ENCODE assay signal across 1 cellular context in the genomic region with DNA sequence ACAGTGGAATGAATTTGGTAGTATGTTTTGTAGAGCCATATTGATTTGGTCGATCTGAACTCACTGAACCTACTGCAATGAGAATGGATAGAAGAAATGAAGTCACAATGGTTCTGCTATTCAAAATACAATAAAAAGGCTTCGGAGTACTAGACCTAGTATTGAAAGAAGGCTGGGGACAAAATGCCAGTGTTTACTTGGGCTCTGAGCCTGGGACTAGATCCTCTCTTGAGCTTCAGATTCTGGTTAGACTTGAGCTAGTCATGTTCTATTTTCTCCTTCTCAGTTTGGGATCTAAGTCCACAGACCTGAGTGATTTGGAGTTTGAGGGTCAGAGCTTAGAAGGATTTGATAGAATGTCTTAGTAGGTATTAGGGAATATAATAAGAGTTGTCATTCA.
TF ChIP-seq lines count a peak whose summit lies in the region.

No MANE protein-coding gene starts in this region.

TF ChIP-seq in GM12878, 131 proteins besides CTCF, POLR2A, EP300 and RAD21:
- TF ChIP-seq, protein P1, sequence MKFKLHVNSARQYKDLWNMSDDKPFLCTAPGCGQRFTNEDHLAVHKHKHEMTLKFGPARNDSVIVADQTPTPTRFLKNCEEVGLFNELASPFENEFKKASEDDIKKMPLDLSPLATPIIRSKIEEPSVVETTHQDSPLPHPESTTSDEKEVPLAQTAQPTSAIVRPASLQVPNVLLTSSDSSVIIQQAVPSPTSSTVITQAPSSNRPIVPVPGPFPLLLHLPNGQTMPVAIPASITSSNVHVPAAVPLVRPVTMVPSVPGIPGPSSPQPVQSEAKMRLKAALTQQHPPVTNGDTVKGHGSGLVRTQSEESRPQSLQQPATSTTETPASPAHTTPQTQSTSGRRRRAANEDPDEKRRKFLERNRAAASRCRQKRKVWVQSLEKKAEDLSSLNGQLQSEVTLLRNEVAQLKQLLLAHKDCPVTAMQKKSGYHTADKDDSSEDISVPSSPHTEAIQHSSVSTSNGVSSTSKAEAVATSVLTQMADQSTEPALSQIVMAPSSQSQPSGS (IDR thresholded peaks at IDR 0.05; ENCODE audit: low read length), result no peak
- TF ChIP-seq ASH2L (IDR thresholded peaks at IDR 0.05; ENCODE audit: borderline replicate concordance, low read depth), result no peak
- TF ChIP-seq WRNIP1 (IDR thresholded peaks at IDR 0.05; ENCODE audit: borderline replicate concordance, low read depth, low read length), result no peak
- TF ChIP-seq SUPT20H (IDR thresholded peaks at IDR 0.05; ENCODE audit: borderline replicate concordance, control insufficient read depth, low read depth, low read length), result no peak
